27 cellular contexts compared by ENCODE assay signal in the genomic region with DNA sequence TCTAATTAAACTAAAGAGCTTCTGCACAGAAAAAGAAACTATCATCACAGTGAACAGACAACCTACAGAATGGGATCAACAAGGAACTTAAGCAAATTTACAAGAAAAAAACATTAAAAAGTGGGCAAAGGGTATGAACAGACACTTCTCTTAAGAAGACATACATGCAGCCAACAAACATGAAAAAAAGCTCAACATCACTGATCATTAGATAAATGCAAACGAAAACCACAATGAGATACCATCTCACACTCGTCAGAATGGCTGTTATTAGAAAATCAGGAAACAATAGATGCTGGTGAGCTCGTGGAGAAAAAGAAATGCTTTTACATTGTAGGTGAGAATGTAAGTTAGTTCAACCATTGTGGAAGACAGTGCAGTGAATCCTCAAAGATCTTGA.
"Had no signal": no experiment of that assay in that cellular context is flagged by ENCODE, and none has a peak within 500 bp of the region (broad histone marks: within the 10 kb centered on the region; RNA-seq: fewer than 3 reads in every experiment).

No MANE protein-coding gene starts in this region.

- H3K4me3 ChIP-seq: K562, SJSA1, SK-N-MC had no signal

- H3K36me3 ChIP-seq: SJSA1 had no signal

- H3K9me3 ChIP-seq: SJSA1 had no signal

- ATAC-seq: HepG2, K562, T-cell had no signal

- DNase-seq: IMR-90, Kasumi-1, MV-4-11, NCI-H1048, NCI-H1105, NCI-H1417, NCI-H146, NCI-H1694 treated with DMSO at 0.1 percent for 48 hours, NCI-H1930, NCI-H2081, NCI-H2107, NCI-H2227 treated with DMSO at 0.1 percent for 48 hours, NCI-H446, NCI-H510A, NCI-H524 treated with DMSO at 0.1 percent for 48 hours, NCI-H69, NCI-H774, Right ventricle myocardium superior, RPMI8226, SIG-M5, SW 1271, T-cell had no signal

- H3K27me3 ChIP-seq: SJSA1 had no signal

- H3K4me3 Mint-ChIP-seq: T-cell had no signal

- H3K27ac ChIP-seq: KMS-11, SJSA1, SK-N-MC had no signal

- H3K27me3 Mint-ChIP-seq: T-cell had no signal
